ENCODE assay signal across 20 cellular contexts in the genomic region with DNA sequence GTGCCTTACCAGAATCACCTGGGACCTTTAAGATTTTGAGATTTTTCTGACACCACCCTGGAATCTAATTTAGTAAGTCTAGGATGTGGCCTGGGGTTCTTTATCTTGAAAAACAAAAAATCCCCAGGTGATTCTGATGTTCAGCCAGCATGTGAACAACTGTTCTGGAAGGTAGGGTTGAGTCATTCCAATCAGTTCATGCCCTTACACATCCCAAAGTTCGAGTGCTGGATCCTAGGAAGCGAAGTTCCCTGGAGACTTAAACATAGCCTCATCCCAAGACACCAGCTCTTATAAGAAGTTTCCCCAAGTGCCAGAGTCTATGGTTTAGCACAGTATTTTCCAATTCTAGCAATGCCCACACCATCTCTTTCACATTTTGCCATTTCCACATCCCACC. TPM values are rescaled to one million over a fixed set of nuclear protein-coding genes. Genes with fewer than 3 reads are reported as not detected.
"Had no signal": no experiment of that assay in that cellular context is flagged by ENCODE, and none has a peak within 500 bp of the region (broad histone marks: within the 10 kb centered on the region; RNA-seq: fewer than 3 reads in every experiment).

No MANE protein-coding gene starts in this region.

- H3K27ac Mint-ChIP-seq: activated CD8-positive, alpha-beta T cell treated with anti-CD3 and anti-CD28 coated beads, Interleukin-2, amount 10 ng/mL, durations not matched to agents 7 days and 5 days; activated naive CD8-positive, alpha-beta T cell treated with anti-CD3 and anti-CD28 coated beads, Interleukin-2, amount 10 ng/mL, durations not matched to agents 7 days and 5 days; T-helper 17 cell; WTC11 had no signal

- H3K9me3 Mint-ChIP-seq: central memory CD8-positive, alpha-beta T cell had no signal

- H3K4me3 Mint-ChIP-seq: activated CD8-positive, alpha-beta T cell treated with anti-CD3 and anti-CD28 coated beads, Interleukin-2, amount 10 ng/mL, durations not matched to agents 7 days and 5 days; activated naive CD8-positive, alpha-beta T cell treated with anti-CD3 and anti-CD28 coated beads, Interleukin-2, amount 10 ng/mL, durations not matched to agents 7 days and 5 days; central memory CD8-positive, alpha-beta T cell; T-helper 17 cell; WTC11 had no signal

- DNase-seq: activated CD4-positive, alpha-beta T cell treated with anti-CD3 and anti-CD28 coated beads for 48 hours; activated CD4-positive, alpha-beta T cell treated with anti-CD3 and anti-CD28 coated beads, Interleukin-2, amount 50 U/mL, for 4 hours; activated CD4-positive, CD25-positive, alpha-beta regulatory T cell treated with anti-CD3 and anti-CD28 coated beads, Interleukin-2, amount 50 U/mL, for 72 hours; activated CD8-positive, alpha-beta memory T cell treated with anti-CD3 and anti-CD28 coated beads, Interleukin-2, amount 50 U/mL, for 48 hours; activated CD8-positive, alpha-beta T cell treated with anti-CD3 and anti-CD28 coated beads, Interleukin-2, amount 10 ng/mL, durations not matched to agents 7 days and 5 days; activated naive CD4-positive, alpha-beta T cell treated with anti-CD3 and anti-CD28 coated beads, Interleukin-2, amount 50 U/mL, for 16 hours; activated naive CD8-positive, alpha-beta T cell treated with anti-CD3 and anti-CD28 coated beads, Interleukin-2, amount 10 ng/mL, durations not matched to agents 7 days and 5 days; activated T-cell treated with anti-CD3 and anti-CD28 coated beads, Interleukin-2, amount 50 U/mL, for 1 hour; aorta; KG1; NCI-H1092 treated with DMSO at 0.1 percent for 48 hours; NCI-H1417 treated with DMSO at 0.1 percent for 48 hours; NCI-H1694 treated with DMSO at 0.1 percent for 48 hours; PC-3; SIG-M5; T-helper 17 cell; T-helper 9 cell had no signal

- H3K36me3 Mint-ChIP-seq: WTC11 had no signal

- H3K4me1 Mint-ChIP-seq: activated naive CD8-positive, alpha-beta T cell treated with anti-CD3 and anti-CD28 coated beads, Interleukin-2, amount 10 ng/mL, durations not matched to agents 7 days and 5 days; central memory CD8-positive, alpha-beta T cell had no signal

- ATAC-seq: activated CD8-positive, alpha-beta T cell treated with anti-CD3 and anti-CD28 coated beads, Interleukin-2, amount 10 ng/mL, durations not matched to agents 7 days and 5 days; PC-3; T-helper 17 cell; WTC11 had no signal

RNA-seq across cellular contexts. Expression of gene TSHZ2, which starts 6.3 kb away (rescaled TPM):
- total RNA-seq: LHCN-M2, PC-3 had no signal
